Comparison of ENCODE assay signal across 1 cellular context in genomic region chr2:27370026-27370815, GRCh38.
TF ChIP-seq lines count a peak whose summit lies in the region.

Gene EIF2B4 (minus strand): TSS chr2:27370338. CDS start chr2:27370314, 24 bp downstream.
Gene SNX17 (plus strand): TSS chr2:27370616. CDS start chr2:27370744, 128 bp downstream.

TF ChIP-seq in HepG2, 621 proteins besides CTCF, POLR2A, EP300 and RAD21 (continued from another document and continues in another):
- TF ChIP-seq HMGXB4 (CRISPR knock-in tag; IDR thresholded peaks at IDR 0.05; ENCODE audit: borderline replicate concordance in 1 of 2, low read depth in 1 of 2), result peak; percentile 99 to 100
- peak; percentile 99 for TF ChIP-seq RBFOX2 (IDR thresholded peaks at IDR 0.05; ENCODE audit: low read depth, low read length)
- TF ChIP-seq ZNF101 (CRISPR knock-in tag; IDR thresholded peaks at IDR 0.05; ENCODE audit: borderline replicate concordance, low read depth), result peak; percentile 21; the same call in 1 of the 2 replicates
- peak; percentile 91 for TF ChIP-seq BRF2 (CRISPR knock-in tag; IDR thresholded peaks at IDR 0.05)
- peak; percentile 93 for TF ChIP-seq NR2C2 (CRISPR knock-in tag; IDR thresholded peaks at IDR 0.05; ENCODE audit: borderline replicate concordance)
- no peak for TF ChIP-seq PHB2 (IDR thresholded peaks at IDR 0.05; ENCODE audit: partially characterized antibody)
- peak; percentile 95 for TF ChIP-seq GATAD1 (CRISPR knock-in tag; IDR thresholded peaks at IDR 0.05)
- TF ChIP-seq ELF1 (CRISPR knock-in tag; IDR thresholded peaks at IDR 0.05), result peak; percentile 96
- TF ChIP-seq ATM (IDR thresholded peaks at IDR 0.05; ENCODE audit: borderline replicate concordance), result no peak
- peak; percentile 99 for TF ChIP-seq UBTF (CRISPR knock-in tag; IDR thresholded peaks at IDR 0.05)
- TF ChIP-seq ZNF430 (CRISPR knock-in tag; IDR thresholded peaks at IDR 0.05), result peak; percentile 92
- peak; percentile 64; the same call in 1 of the 2 replicates for TF ChIP-seq ZNF878 (CRISPR knock-in tag; IDR thresholded peaks at IDR 0.05)
- no peak for TF ChIP-seq ZNF530 (CRISPR knock-in tag; IDR thresholded peaks at IDR 0.05; ENCODE audit: low read depth)
- TF ChIP-seq REL (CRISPR knock-in tag; conservative IDR thresholded peaks at IDR 0.05), result 0 out of 2 replicates have a peak, but pooled peaks have one; percentile 34
- peak; percentile 66 for TF ChIP-seq ZEB1 (IDR thresholded peaks at IDR 0.05; ENCODE audit: insufficient replicate concordance, low read depth)
- peak; percentile 97 for TF ChIP-seq IRF9 (CRISPR knock-in tag; IDR thresholded peaks at IDR 0.05; ENCODE audit: borderline replicate concordance)
- peak; percentile 92 for TF ChIP-seq ZNF639 (CRISPR knock-in tag; conservative IDR thresholded peaks at IDR 0.05)
- peak; percentile 80 for TF ChIP-seq ZNF343 (CRISPR knock-in tag; IDR thresholded peaks at IDR 0.05)
- peak; percentile 73 for TF ChIP-seq PATZ1 (CRISPR knock-in tag; IDR thresholded peaks at IDR 0.05)
- peak; percentile 30 for TF ChIP-seq ZFP82 (CRISPR knock-in tag; IDR thresholded peaks at IDR 0.05; ENCODE audit: borderline replicate concordance)
- peak; percentile 92 for TF ChIP-seq ZNF776 (CRISPR knock-in tag; IDR thresholded peaks at IDR 0.05)
- TF ChIP-seq MLXIP (CRISPR knock-in tag; IDR thresholded peaks at IDR 0.05; ENCODE audit: borderline replicate concordance), result 0 out of 2 replicates have a peak, but pooled peaks have one; percentile 50
- peak; percentile 99 for TF ChIP-seq RXRA (CRISPR knock-in tag; IDR thresholded peaks at IDR 0.05)
- TF ChIP-seq CREBL2 (CRISPR knock-in tag; IDR thresholded peaks at IDR 0.05; ENCODE audit: borderline replicate concordance), result no peak; the same call in 1 of the 2 replicates
- peak; percentile 68 for TF ChIP-seq HNRNPH1 (optimal IDR thresholded peaks at IDR 0.05; ENCODE audit: low read depth, low read length)
- peak; percentile 86 for TF ChIP-seq ZSCAN9 (CRISPR knock-in tag; IDR thresholded peaks at IDR 0.05; ENCODE audit: borderline replicate concordance)
- peak; percentile 81 for TF ChIP-seq ARID2 (CRISPR knock-in tag; IDR thresholded peaks at IDR 0.05; ENCODE audit: borderline replicate concordance)
- TF ChIP-seq ZNF235 (CRISPR knock-in tag; IDR thresholded peaks at IDR 0.05; ENCODE audit: borderline replicate concordance), result peak; percentile 87; the same call in 1 of the 2 replicates
- TF ChIP-seq DMTF1 (CRISPR knock-in tag; IDR thresholded peaks at IDR 0.05), result peak; percentile 72; the same call in 1 of the 2 replicates
- TF ChIP-seq ARID4A (CRISPR knock-in tag; IDR thresholded peaks at IDR 0.05; ENCODE audit: borderline replicate concordance), result peak; percentile 98
- TF ChIP-seq ZNF562 (CRISPR knock-in tag; IDR thresholded peaks at IDR 0.05; ENCODE audit: borderline replicate concordance), result no peak
- peak; percentile 95 for TF ChIP-seq MIXL1 (CRISPR knock-in tag; IDR thresholded peaks at IDR 0.05)
- peak; percentile 20 for TF ChIP-seq ZNF44 (CRISPR knock-in tag; IDR thresholded peaks at IDR 0.05)
- no peak for TF ChIP-seq GLMP (CRISPR knock-in tag; IDR thresholded peaks at IDR 0.05; ENCODE audit: borderline replicate concordance)
- TF ChIP-seq KAT8 (CRISPR knock-in tag; IDR thresholded peaks at IDR 0.05), result peak; percentile 97
